Comparison of ENCODE assay signal across 21 cellular contexts in the genomic region with DNA sequence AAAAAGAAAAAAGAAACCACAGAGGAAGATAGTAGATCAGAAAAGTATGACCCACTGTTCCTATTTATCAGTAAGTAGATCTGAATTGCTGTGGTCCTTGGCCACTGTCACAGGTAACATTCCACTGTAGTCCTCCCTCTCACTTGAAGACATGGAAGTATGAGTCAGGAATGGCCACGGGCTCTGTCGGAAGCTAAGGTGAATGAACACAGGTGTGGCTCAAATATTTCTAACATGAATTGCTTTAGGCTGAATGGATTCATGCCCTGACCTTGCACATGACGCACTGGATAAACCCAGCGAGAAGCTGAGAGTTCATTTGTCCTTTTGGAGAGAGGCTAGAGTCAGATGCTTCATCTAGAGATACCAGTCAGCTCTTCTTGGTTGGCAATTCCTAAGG.
"Had no signal": no experiment of that assay in that cellular context is flagged by ENCODE, and none has a peak within 500 bp of the region (broad histone marks: within the 10 kb centered on the region; RNA-seq: fewer than 3 reads in every experiment).

No MANE protein-coding gene starts in this region.

- H3K27me3 ChIP-seq: body of pancreas, transverse colon had no signal

- H3K36me3 ChIP-seq: left ventricle myocardium inferior, transverse colon had no signal

- H3K27ac ChIP-seq: body of pancreas, coronary artery, left ventricle myocardium inferior, transverse colon had no signal

- H3K4me3 Mint-ChIP-seq: activated CD8-positive, alpha-beta T cell treated with anti-CD3 and anti-CD28 coated beads, Interleukin-2, amount 10 ng/mL, durations not matched to agents 7 days and 5 days; activated naive CD8-positive, alpha-beta T cell treated with anti-CD3 and anti-CD28 coated beads for 36 hours; activated T-cell treated with anti-CD3 and anti-CD28 coated beads, Interleukin-2, amount 50 U/mL, for 72 hours; memory B cell; nephron; WTC11 had no signal

- H3K4me3 ChIP-seq: body of pancreas, coronary artery, left ventricle myocardium inferior, transverse colon had no signal

- ATAC-seq: activated CD8-positive, alpha-beta T cell treated with anti-CD3 and anti-CD28 coated beads, Interleukin-2, amount 10 ng/mL, durations not matched to agents 7 days and 5 days; activated T-cell treated with anti-CD3 and anti-CD28 coated beads, Interleukin-2, amount 50 U/mL, for 72 hours; body of pancreas; stimulated activated naive CD8-positive, alpha-beta T cell treated with anti-CD3 and anti-CD28 coated beads, Interleukin-15, Interleukin-2, amounts not matched to agents 100 U/mL and 50 U/mL, for 24 hours; WTC11 had no signal

- H3K9me3 ChIP-seq: body of pancreas, transverse colon had no signal

- H3K4me1 Mint-ChIP-seq: activated naive CD8-positive, alpha-beta T cell treated with anti-CD3 and anti-CD28 coated beads for 36 hours; memory B cell; nephron had no signal

- H3K27me3 Mint-ChIP-seq: activated naive CD8-positive, alpha-beta T cell treated with anti-CD3 and anti-CD28 coated beads for 36 hours; memory B cell had no signal

- H3K27ac Mint-ChIP-seq: activated CD8-positive, alpha-beta T cell treated with anti-CD3 and anti-CD28 coated beads, Interleukin-2, amount 10 ng/mL, durations not matched to agents 7 days and 5 days; activated naive CD8-positive, alpha-beta T cell treated with anti-CD3 and anti-CD28 coated beads for 36 hours; activated T-cell treated with anti-CD3 and anti-CD28 coated beads, Interleukin-2, amount 50 U/mL, for 72 hours; memory B cell; nephron; WTC11 had no signal

- H3K36me3 Mint-ChIP-seq: activated naive CD8-positive, alpha-beta T cell treated with anti-CD3 and anti-CD28 coated beads for 36 hours; memory B cell had no signal

- H3K4me1 ChIP-seq: body of pancreas, left ventricle myocardium inferior, transverse colon had no signal

- DNase-seq: activated CD4-positive, alpha-beta T cell treated with anti-CD3 and anti-CD28 coated beads for 48 hours; activated CD8-positive, alpha-beta memory T cell treated with anti-CD3 and anti-CD28 coated beads, Interleukin-2, amount 50 U/mL, for 4 hours; activated CD8-positive, alpha-beta T cell treated with anti-CD3 and anti-CD28 coated beads, Interleukin-2, amount 10 ng/mL, durations not matched to agents 7 days and 5 days; activated gamma-delta T cell; activated naive CD8-positive, alpha-beta T cell treated with anti-CD3 and anti-CD28 coated beads for 36 hours; activated T-cell treated with anti-CD3 and anti-CD28 coated beads, Interleukin-2, amount 50 U/mL, for 72 hours; amygdala; body of pancreas; central memory CD4-positive, alpha-beta T cell; head of caudate nucleus; left ventricle myocardium inferior; nucleus accumbens; posterior cingulate gyrus; stimulated activated CD4-positive, alpha-beta T cell treated with anti-CD3 and anti-CD28 coated beads, Interleukin-15, amount 100 ng/mL, for 24 hours; stimulated activated CD4-positive, alpha-beta T cell treated with anti-CD3 and anti-CD28 coated beads, Interleukin-4, amount 100 ng/mL, for 1 hour; stimulated activated naive CD8-positive, alpha-beta T cell treated with anti-CD3 and anti-CD28 coated beads, Interleukin-15, Interleukin-2, amounts not matched to agents 100 U/mL and 50 U/mL, for 24 hours; transverse colon had no signal
